ENCODE assay signal across 13 cellular contexts in the genomic region with DNA sequence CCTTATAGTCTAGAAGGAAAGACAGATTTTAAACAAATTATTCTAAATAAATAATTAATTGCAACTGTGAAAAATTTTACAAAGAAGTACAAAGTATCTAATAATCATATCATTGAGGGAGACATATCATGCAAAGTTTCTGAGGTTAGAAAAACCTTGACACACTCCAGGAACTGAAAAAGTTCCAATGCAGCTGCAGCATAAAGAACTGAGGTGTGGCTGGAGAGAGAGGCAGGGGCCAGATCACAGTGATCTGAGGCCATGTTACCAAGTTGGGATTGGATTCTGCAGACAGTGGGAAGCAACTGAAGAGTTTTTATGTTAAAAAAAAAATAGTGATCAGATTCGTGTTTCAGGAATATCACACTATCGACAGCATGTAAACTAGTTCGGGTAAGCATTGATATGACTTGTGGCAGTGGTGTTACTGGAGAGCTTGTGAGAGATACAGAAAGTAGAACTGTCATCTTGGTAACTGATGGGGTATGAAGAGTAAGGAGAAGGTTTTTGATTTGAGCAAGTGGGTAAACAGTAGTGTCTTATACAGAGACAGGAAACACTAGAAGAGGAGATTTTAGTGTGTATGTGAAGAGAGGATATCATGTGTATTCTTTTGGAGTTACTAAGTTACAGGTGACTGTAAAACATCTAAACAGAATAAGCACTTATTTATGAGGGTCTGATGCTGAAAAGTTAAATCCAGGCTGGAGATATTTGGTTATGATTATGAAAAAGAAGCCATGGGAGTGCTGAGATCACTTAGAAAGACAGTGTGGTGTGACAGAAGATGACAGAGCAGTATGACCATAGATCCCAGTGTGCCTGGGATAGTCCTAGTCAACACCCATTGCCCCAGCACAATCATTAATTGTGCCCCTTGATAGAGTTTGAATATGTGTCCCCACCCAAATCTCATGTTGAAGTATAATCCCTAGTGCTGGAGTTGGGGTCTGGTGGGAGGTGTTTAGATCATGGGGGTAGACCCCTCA.
DNase-seq lines count a peak whose midpoint lies in the region; ATAC-seq and TF ChIP-seq lines count a peak whose summit lies in the region.
"Had no signal": no experiment of that assay in that cellular context is flagged by ENCODE, and none has a peak within 500 bp of the region (broad histone marks: within the 10 kb centered on the region; RNA-seq: fewer than 3 reads in every experiment).

No MANE protein-coding gene starts in this region.

- H3F3A ChIP-seq in Loucy (ENCODE audit: low read depth), result no peaks in the 10 kb centered on the region

- no peak overlapping the region for H3K9ac ChIP-seq in Loucy (ENCODE audit: low read depth, low read length, poor library complexity, severe bottlenecking)

- peak; percentile 91 for ATAC-seq in GM18505 (IDR thresholded peaks at IDR 0.05; ENCODE audit: unreplicated experiment)
- ATAC-seq in GM19395 (IDR thresholded peaks at IDR 0.05; ENCODE audit: unreplicated experiment), result peak; percentile 83
- peak; percentile 98 for ATAC-seq in HG02870 (IDR thresholded peaks at IDR 0.05; ENCODE audit: unreplicated experiment)
- ATAC-seq: stimulated activated memory B cell treated with anti-CD40 and anti-IgM and Interleukin-4, amounts not matched to agents 10 μg/mL and 1 μg/mL and 100 μg/mL, for 72 hours had no signal

- no peak for TF ChIP-seq CTCF in Loucy (conservative IDR thresholded peaks at IDR 0.05; ENCODE audit: low read length)
- TF ChIP-seq CTCF in GM20000 (IDR thresholded peaks at IDR 0.05; ENCODE audit: extremely low read depth, missing control alignments), result no peak
- no peak for TF ChIP-seq CTCF in RWPE1 (conservative IDR thresholded peaks at IDR 0.05; ENCODE audit: low read depth)

- POLR2A ChIA-PET in RWPE1 (lab: Yijun Ruan, JAX; ENCODE audit: low non-redundant PET), result no interaction called here

- in situ Hi-C loops in KBM-7 (cut with MboI; ENCODE audit: low pct_unique_long_range_greater_than_20kb, low sequenced_read_pairs), result no loop called here

- H3K36me3 ChIP-seq in Loucy (ENCODE audit: insufficient read depth, low read length), result no peaks in the 10 kb centered on the region
- H3K36me3 ChIP-seq: SJSA1 had no signal

- H3K27ac ChIP-seq in RWPE1, result no peak overlapping the region
- H3K27ac ChIP-seq: SJSA1 had no signal

- DNase-seq in retina, result no peak
- no peak for DNase-seq in GM20000 (ENCODE audit: low spot score)
- no peak for DNase-seq in KBM-7
- no peak for DNase-seq in RWPE1 (ENCODE audit: low spot score)
- DNase-seq: glutamatergic neuron, NCI-H2029 treated with DMSO at 0.1 percent for 48 hours, NCI-H748 treated with DMSO at 0.1 percent for 48 hours had no signal

- H2AFZ ChIP-seq in Loucy (ENCODE audit: low read length), result peak overlapping the region; percentile 8; the same call in 1 of the 2 replicates

- no peaks in the 10 kb centered on the region for H3K9me2 ChIP-seq in Loucy (replicated peaks; ENCODE audit: low read depth, low read length)

- no peaks in the 10 kb centered on the region for H3K79me2 ChIP-seq in Loucy (ENCODE audit: insufficient read depth, low read length)

- CTCF ChIA-PET in RWPE1 (lab: Yijun Ruan, JAX), result no interaction called here

- H3K9me3 ChIP-seq in Loucy (ENCODE audit: insufficient read depth, low read depth, low read length), result no peaks in the 10 kb centered on the region
- H3K9me3 ChIP-seq: SJSA1 had no signal

- H3K4me2 ChIP-seq in Loucy (ENCODE audit: low read depth, low read length, poor library complexity, severe bottlenecking), result no peak overlapping the region

- H4K20me1 ChIP-seq in Loucy (ENCODE audit: insufficient read depth, low read length, poor library complexity, severe bottlenecking), result no peaks in the 10 kb centered on the region

- no peaks in the 10 kb centered on the region for H3K27me3 ChIP-seq in Loucy (ENCODE audit: insufficient read depth, low read length, poor library complexity, severe bottlenecking)
- H3K27me3 ChIP-seq: SJSA1 had no signal

- H3K4me1 ChIP-seq in Loucy (ENCODE audit: insufficient read depth, low read length, poor library complexity, severe bottlenecking), result peaks cover 9% of the 10 kb centered on the region

- H3K4me3 ChIP-seq in Loucy (ENCODE audit: low read length, poor library complexity, severe bottlenecking), result no peak overlapping the region
- H3K4me3 ChIP-seq: SJSA1 had no signal

- TF ChIP-seq POLR2A in GM18505 (IDR thresholded peaks at IDR 0.05; ENCODE audit: borderline replicate concordance, extremely low read depth, insufficient read depth, insufficient read length), result no peak
